ENCODE assay signal across 10 cellular contexts in the genomic region with DNA sequence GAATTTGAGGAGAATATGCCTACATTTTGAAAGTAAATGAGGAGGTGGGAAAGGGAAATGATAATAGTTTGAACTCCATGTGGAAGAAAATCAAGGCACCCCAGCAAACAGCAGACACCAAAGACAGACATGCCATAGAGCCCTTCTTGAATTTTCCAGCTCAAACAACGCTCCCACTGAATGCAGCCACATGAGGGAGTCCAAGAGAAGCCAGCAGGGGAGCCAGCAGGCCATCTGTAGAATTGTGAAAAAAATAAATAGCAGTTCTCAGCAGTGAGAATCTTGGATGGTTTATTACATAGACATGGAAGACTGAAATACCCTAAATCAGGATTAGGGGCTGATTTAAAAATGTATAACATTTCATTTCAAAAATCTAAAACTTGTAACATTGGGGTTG.
A peak's percentile ranks its signal among the peaks of the same experiment; 100 is the strongest.
DNase-seq lines count a peak whose midpoint lies in the region; ATAC-seq and TF ChIP-seq lines count a peak whose summit lies in the region.
"Had no signal": no experiment of that assay in that cellular context is flagged by ENCODE, and none has a peak within 500 bp of the region (broad histone marks: within the 10 kb centered on the region; RNA-seq: fewer than 3 reads in every experiment).

No MANE protein-coding gene starts in this region.

- TF ChIP-seq CTCF in cardiac fibroblast (IDR thresholded peaks at IDR 0.05; ENCODE audit: low read depth, low read length) = peak; percentile 53
- no peak for TF ChIP-seq CTCF in gastroesophageal sphincter (IDR thresholded peaks at IDR 0.05)
- TF ChIP-seq CTCF in colonic mucosa (IDR thresholded peaks at IDR 0.05) = no peak

- no peaks in the 10 kb centered on the region for H3K4me1 ChIP-seq in gastroesophageal sphincter
- no peaks in the 10 kb centered on the region for H3K4me1 ChIP-seq in colonic mucosa

- H3K27me3 ChIP-seq in gastroesophageal sphincter = no peaks in the 10 kb centered on the region
- H3K27me3 ChIP-seq in colonic mucosa = no peaks in the 10 kb centered on the region

- ATAC-seq in gastroesophageal sphincter (no peak), GM19035 (IDR thresholded peaks at IDR 0.05; ENCODE audit: unreplicated experiment) (no peak)

- no peak overlapping the region for H3K9ac ChIP-seq in colonic mucosa (ENCODE audit: low read depth in 2 of 2, low read length in 2 of 2)

- TF ChIP-seq EP300 in gastroesophageal sphincter (IDR thresholded peaks at IDR 0.05) = no peak

- TF ChIP-seq POLR2A in gastroesophageal sphincter (IDR thresholded peaks at IDR 0.05) = no peak

- no peak overlapping the region for H3K27ac ChIP-seq in gastroesophageal sphincter
- no peak overlapping the region for H3K27ac ChIP-seq in colonic mucosa

- H3K36me3 ChIP-seq in gastroesophageal sphincter = no peaks in the 10 kb centered on the region
- no peaks in the 10 kb centered on the region for H3K36me3 ChIP-seq in colonic mucosa

- intact Hi-C loops in colonic mucosa (cut with DNase I) = no loop called here

- H3K4me3 ChIP-seq in cardiac fibroblast (replicated peaks in 1 of 2; ENCODE audit: low read depth in 2 of 2, low read length in 2 of 2) = no peak overlapping the region
- no peak overlapping the region for H3K4me3 ChIP-seq in gastroesophageal sphincter
- no peak overlapping the region for H3K4me3 ChIP-seq in colonic mucosa

- DNase-seq in DMS53 treated with DMSO at 0.1 percent for 48 hours (lab: John Stamatoyannopoulos, UW; ENCODE audit: unreplicated experiment) (peak; percentile 19), M059J (ENCODE audit: low read depth) (peak; percentile 1), cardiac fibroblast (ENCODE audit: low read depth in 2 of 2) (peak; percentile 34), medulla oblongata (ENCODE audit: extremely low spot score) (peak; percentile 37), NCI-H1048 (lab: John Stamatoyannopoulos, UW) (no peak), colonic mucosa (no peak)
- DNase-seq: activated CD4-positive, CD25-positive, alpha-beta regulatory T cell treated with anti-CD3 and anti-CD28 coated beads, Interleukin-2, amount 50 U/mL, for 72 hours; NCI-H146 had no signal

- H3K9me3 ChIP-seq in gastroesophageal sphincter (no peaks in the 10 kb centered on the region), colonic mucosa (no peaks in the 10 kb centered on the region)

- WGBS in gastroesophageal sphincter (ENCODE audit: low coverage in 1 of 2), 2 donors = 50% methylated on average over 1 of the region's 1 CpG; no CpG with 5 or more reads in 1 of the 2 donors

Comparison
In these comparisons a context has a peak if more than half of its experiments do, and no peak if none do; other contexts are left out.
1. DNase-seq: peak in DMS53 treated with DMSO at 0.1 percent for 48 hours (single experiment), M059J (single experiment), cardiac fibroblast (2 of 2) and medulla oblongata (single experiment); none in NCI-H1048 (single experiment) and colonic mucosa (single experiment).